Comparison of ENCODE assay signal across 8 cellular contexts in genomic region chr6:53179961-53180651, GRCh38. TPM values are rescaled to one million over a fixed set of nuclear protein-coding genes. Genes with fewer than 3 reads are reported as not detected.
A peak's percentile ranks its signal among the peaks of the same experiment; 100 is the strongest.
DNase-seq lines count a peak whose midpoint lies in the region; ATAC-seq and TF ChIP-seq lines count a peak whose summit lies in the region.

No MANE protein-coding gene starts in this region.

- H3K4me2 ChIP-seq in osteoblast (ENCODE audit: insufficient read depth, low read length), result no peak overlapping the region

- no peak overlapping the region for H3K4me3 ChIP-seq in Jurkat, Clone E6-1 (ENCODE audit: low read length)
- no peak overlapping the region for H3K4me3 ChIP-seq in breast epithelium
- no peak overlapping the region for H3K4me3 ChIP-seq in osteoblast (ENCODE audit: insufficient read depth, low read length)

- peak overlapping the region; percentile 60 for H2AFZ ChIP-seq in osteoblast (ENCODE audit: low read length)

- no peaks in the 10 kb centered on the region for H3K4me1 ChIP-seq in breast epithelium
- no peaks in the 10 kb centered on the region for H3K4me1 ChIP-seq in osteoblast (ENCODE audit: insufficient read depth, low read length)

- no peaks in the 10 kb centered on the region for H3K79me2 ChIP-seq in osteoblast (ENCODE audit: insufficient read depth, low read length)

- no peak for TF ChIP-seq POLR2A in breast epithelium (IDR thresholded peaks at IDR 0.05)

- H3K9me3 ChIP-seq in breast epithelium (no peaks in the 10 kb centered on the region), osteoblast (ENCODE audit: low read depth, low read length) (no peaks in the 10 kb centered on the region)

- TF ChIP-seq CTCF in breast epithelium (IDR thresholded peaks at IDR 0.05), result no peak
- TF ChIP-seq CTCF in osteoblast (IDR thresholded peaks at IDR 0.05; ENCODE audit: extremely low read depth, low read depth, low read length), result no peak

- H4K20me1 ChIP-seq in osteoblast (ENCODE audit: insufficient read depth, low read length), result no peaks in the 10 kb centered on the region

- no peak for ATAC-seq in HG02885 (IDR thresholded peaks at IDR 0.05; ENCODE audit: poor library complexity, unreplicated experiment)
- no peak for ATAC-seq in HG03378 (IDR thresholded peaks at IDR 0.05; ENCODE audit: unreplicated experiment)

- DNase-seq in Jurkat, Clone E6-1 (ENCODE audit: low read depth, low spot score), result peak; percentile 78
- DNase-seq in NCI-H69 (lab: John Stamatoyannopoulos, UW) (peak; percentile 97), breast epithelium (ENCODE audit: low spot score in 2 of 2) (peak; percentile 50 to 75), osteoblast (ENCODE audit: insufficient read length, low spot score, missing footprints) (peak; percentile 46), foreskin melanocyte (no peak), GDM1 (lab: John Stamatoyannopoulos, UW) (no peak)

- intact Hi-C loops in breast epithelium (cut with DNase I; ENCODE audit: low total_unique reads), result loop anchor here (5.0 kb wide), 2 partner anchors 108 to 302 kb away; no protein-coding TSS in a partner anchor

- H3K27ac ChIP-seq in breast epithelium (peak overlapping the region in 1 of 2 donors; percentile 41), osteoblast (ENCODE audit: low read depth, low read length) (no peak overlapping the region)

- H3K36me3 ChIP-seq in breast epithelium (no peaks in the 10 kb centered on the region), osteoblast (ENCODE audit: insufficient read depth, low read length) (no peaks in the 10 kb centered on the region)

- H3K27me3 ChIP-seq in breast epithelium (no peaks in the 10 kb centered on the region), osteoblast (ENCODE audit: insufficient read depth, low read length) (no peaks in the 10 kb centered on the region)

RNA-seq across cellular contexts. Expression of gene GCM1, which starts 31.5 kb away (rescaled TPM):
- polyA plus RNA-seq in Jurkat, Clone E6-1 (2012; ENCODE audit: insufficient read depth, insufficient read length), result not detected
- total RNA-seq in breast epithelium (under 1 TPM in 1 of 3 donors, not detected in 2; 0.32 TPM), osteoblast (not detected in 2 replicates)

Comparison
In these comparisons a context has a peak if more than half of its experiments do, and no peak if none do; other contexts are left out.
1. DNase-seq: peak in Jurkat, Clone E6-1 (single experiment), NCI-H69 (single experiment), breast epithelium (2 of 2) and osteoblast (single experiment); none in foreskin melanocyte (single experiment) and GDM1 (single experiment).